ENCODE assay signal across 38 cellular contexts in genomic region chr9:84609779-84610178, GRCh38. TPM values are rescaled to one million over a fixed set of nuclear protein-coding genes. Genes with fewer than 3 reads are reported as not detected.
"Had no signal": no experiment of that assay in that cellular context is flagged by ENCODE, and none has a peak within 500 bp of the region (broad histone marks: within the 10 kb centered on the region; RNA-seq: fewer than 3 reads in every experiment).

No MANE protein-coding gene starts in this region.

- H3K4me3 ChIP-seq: ascending aorta, cardiac muscle cell had no signal

- ATAC-seq: activated CD4-positive, alpha-beta T cell treated with anti-CD3 and anti-CD28 coated beads for 36 hours; activated CD4-positive, CD25-positive, alpha-beta regulatory T cell treated with anti-CD3 and anti-CD28 coated beads, Interleukin-2, amount 50 U/mL, for 24 hours; activated CD8-positive, alpha-beta T cell treated with anti-CD3 and anti-CD28 coated beads, Interleukin-2, amount 10 ng/mL, durations not matched to agents 7 days and 5 days; activated naive CD8-positive, alpha-beta T cell treated with anti-CD3 and anti-CD28 coated beads, Interleukin-2, amount 50 U/mL, for 24 hours; activated T-cell treated with anti-CD3 and anti-CD28 coated beads, Interleukin-2, amount 50 U/mL, for 4 hours had no signal

- H3K27me3 ChIP-seq: ascending aorta, cardiac muscle cell had no signal

- H3K36me3 Mint-ChIP-seq: activated naive CD4-positive, alpha-beta T cell treated with anti-CD3 and anti-CD28 coated beads, Interleukin-2, amount 10 ng/mL, durations not matched to agents 7 days and 5 days; activated naive CD4-positive, alpha-beta T cell treated with anti-CD3 and anti-CD28 coated beads, Interleukin-2, amount 50 U/mL, for 24 hours; activated naive CD8-positive, alpha-beta T cell; activated naive CD8-positive, alpha-beta T cell treated with anti-CD3 and anti-CD28 coated beads, Interleukin-2, amount 10 ng/mL, durations not matched to agents 7 days and 5 days; brain had no signal

- H3K27me3 Mint-ChIP-seq: activated CD4-positive, alpha-beta memory T cell treated with anti-CD3 and anti-CD28 coated beads, Interleukin-2, amount 10 ng/mL, durations not matched to agents 7 days and 5 days; activated naive CD4-positive, alpha-beta T cell treated with anti-CD3 and anti-CD28 coated beads, Interleukin-2, amount 10 ng/mL, durations not matched to agents 7 days and 5 days; activated naive CD4-positive, alpha-beta T cell treated with anti-CD3 and anti-CD28 coated beads, Interleukin-2, amount 50 U/mL, for 24 hours; activated naive CD8-positive, alpha-beta T cell treated with anti-CD3 and anti-CD28 coated beads, Interleukin-2, amount 10 ng/mL, durations not matched to agents 7 days and 5 days; activated naive CD8-positive, alpha-beta T cell treated with anti-CD3 and anti-CD28 coated beads, Interleukin-2, amount 50 U/mL, for 24 hours had no signal

- H3K9me3 Mint-ChIP-seq: activated CD4-positive, alpha-beta memory T cell treated with anti-CD3 and anti-CD28 coated beads, Interleukin-2, amount 10 ng/mL, durations not matched to agents 7 days and 5 days; activated naive CD4-positive, alpha-beta T cell treated with anti-CD3 and anti-CD28 coated beads, Interleukin-2, amount 10 ng/mL, durations not matched to agents 7 days and 5 days; activated T-cell treated with anti-CD3 and anti-CD28 coated beads, Interleukin-2, amount 50 U/mL, for 4 hours; activated T-helper 2 cell treated with anti-CD3 and anti-CD28 coated beads, Interferon-gamma antibody, Interleukin-2, Interleukin-4, amounts not matched to agents 10 μg/mL and 5 μg/mL and 100 μg/mL, durations not matched to agents 14 hours and 24 hours and 36 hours; T-helper 1 cell treated with Interleukin-12 subunit alpha and Interleukin-12 subunit beta and Interleukin-4 antibody, amounts not matched to agents 30 μg/mL and 1 μg/mL, for 36 hours had no signal

- H3K9me3 ChIP-seq: ascending aorta had no signal

- H3K27ac Mint-ChIP-seq: activated CD4-positive, alpha-beta memory T cell treated with anti-CD3 and anti-CD28 coated beads, Interleukin-2, amount 10 ng/mL, durations not matched to agents 7 days and 5 days; activated CD4-positive, alpha-beta T cell treated with anti-CD3 and anti-CD28 coated beads for 36 hours; activated CD4-positive, alpha-beta T cell treated with anti-CD3 and anti-CD28 coated beads, Interleukin-2, amount 10 ng/mL, durations not matched to agents 7 days and 5 days; activated CD8-positive, alpha-beta T cell treated with anti-CD3 and anti-CD28 coated beads, Interleukin-2, amount 10 ng/mL, durations not matched to agents 7 days and 5 days; activated naive CD4-positive, alpha-beta T cell treated with anti-CD3 and anti-CD28 coated beads, Interleukin-2, amount 10 ng/mL, durations not matched to agents 7 days and 5 days; activated naive CD4-positive, alpha-beta T cell treated with anti-CD3 and anti-CD28 coated beads, Interleukin-2, amount 50 U/mL, for 24 hours; activated naive CD8-positive, alpha-beta T cell; activated naive CD8-positive, alpha-beta T cell treated with anti-CD3 and anti-CD28 coated beads, Interleukin-2, amount 10 ng/mL, durations not matched to agents 7 days and 5 days; activated naive CD8-positive, alpha-beta T cell treated with anti-CD3 and anti-CD28 coated beads, Interleukin-2, amount 50 U/mL, for 24 hours; activated T-helper 2 cell treated with anti-CD3 and anti-CD28 coated beads, Interferon-gamma antibody, Interleukin-2, Interleukin-4, amounts not matched to agents 10 μg/mL and 5 μg/mL and 100 μg/mL, durations not matched to agents 14 hours and 24 hours and 36 hours; brain; T-helper 1 cell treated with Interleukin-12 subunit alpha and Interleukin-12 subunit beta and Interleukin-4 antibody, amounts not matched to agents 30 μg/mL and 1 μg/mL, for 36 hours; T-helper 2 cell treated with Interferon-gamma antibody and Interleukin-4, amounts not matched to agents 5 μg/mL and 100 μg/mL, for 36 hours had no signal

- H3K36me3 ChIP-seq: ascending aorta, cardiac muscle cell had no signal

- H3K4me3 Mint-ChIP-seq: activated CD4-positive, alpha-beta memory T cell treated with anti-CD3 and anti-CD28 coated beads, Interleukin-2, amount 10 ng/mL, durations not matched to agents 7 days and 5 days; activated CD4-positive, alpha-beta T cell treated with anti-CD3 and anti-CD28 coated beads for 36 hours; activated CD4-positive, alpha-beta T cell treated with anti-CD3 and anti-CD28 coated beads, Interleukin-2, amount 10 ng/mL, durations not matched to agents 7 days and 5 days; activated CD8-positive, alpha-beta T cell treated with anti-CD3 and anti-CD28 coated beads, Interleukin-2, amount 10 ng/mL, durations not matched to agents 7 days and 5 days; activated naive CD4-positive, alpha-beta T cell treated with anti-CD3 and anti-CD28 coated beads, Interleukin-2, amount 10 ng/mL, durations not matched to agents 7 days and 5 days; activated naive CD4-positive, alpha-beta T cell treated with anti-CD3 and anti-CD28 coated beads, Interleukin-2, amount 50 U/mL, for 24 hours; activated naive CD8-positive, alpha-beta T cell; activated naive CD8-positive, alpha-beta T cell treated with anti-CD3 and anti-CD28 coated beads, Interleukin-2, amount 10 ng/mL, durations not matched to agents 7 days and 5 days; activated naive CD8-positive, alpha-beta T cell treated with anti-CD3 and anti-CD28 coated beads, Interleukin-2, amount 50 U/mL, for 24 hours; activated T-cell treated with anti-CD3 and anti-CD28 coated beads, Interleukin-2, amount 50 U/mL, for 4 hours; brain; central memory CD8-positive, alpha-beta T cell; T-helper 1 cell treated with Interleukin-12 subunit alpha and Interleukin-12 subunit beta and Interleukin-4 antibody, amounts not matched to agents 30 μg/mL and 1 μg/mL, for 36 hours; T-helper 2 cell treated with Interferon-gamma antibody and Interleukin-4, amounts not matched to agents 5 μg/mL and 100 μg/mL, for 36 hours had no signal

- H3K4me1 ChIP-seq: ascending aorta had no signal

- DNase-seq: activated CD4-positive, alpha-beta memory T cell treated with anti-CD3 and anti-CD28 coated beads, Interleukin-2, amount 10 ng/mL, durations not matched to agents 7 days and 5 days; activated CD4-positive, alpha-beta T cell treated with anti-CD3 and anti-CD28 coated beads for 1 hour; activated CD4-positive, alpha-beta T cell treated with anti-CD3 and anti-CD28 coated beads for 36 hours; activated CD4-positive, alpha-beta T cell treated with anti-CD3 and anti-CD28 coated beads for 48 hours; activated CD4-positive, alpha-beta T cell treated with anti-CD3 and anti-CD28 coated beads, Interleukin-2, amount 10 ng/mL, durations not matched to agents 7 days and 5 days; activated CD4-positive, alpha-beta T cell treated with anti-CD3 and anti-CD28 coated beads, Interleukin-2, amount 50 U/mL, for 48 hours; activated CD4-positive, CD25-positive, alpha-beta regulatory T cell; activated CD8-positive, alpha-beta memory T cell treated with anti-CD3 and anti-CD28 coated beads for 24 hours; activated CD8-positive, alpha-beta memory T cell treated with anti-CD3 and anti-CD28 coated beads, Interleukin-2, amount 50 U/mL, for 4 hours; activated CD8-positive, alpha-beta T cell treated with anti-CD3 and anti-CD28 coated beads, Interleukin-2, amount 10 ng/mL, durations not matched to agents 7 days and 5 days; activated effector memory CD4-positive, alpha-beta T cell treated with Interleukin-2 at 50 U/mL for 16 hours; activated gamma-delta T cell; activated naive CD4-positive, alpha-beta T cell treated with anti-CD3 and anti-CD28 coated beads, Interleukin-2, amount 10 ng/mL, durations not matched to agents 7 days and 5 days; activated naive CD4-positive, alpha-beta T cell treated with Interleukin-2 at 50 U/mL for 16 hours; activated naive CD8-positive, alpha-beta T cell treated with anti-CD3 and anti-CD28 coated beads, Interleukin-2, amount 10 ng/mL, durations not matched to agents 7 days and 5 days; activated naive CD8-positive, alpha-beta T cell treated with anti-CD3 and anti-CD28 coated beads, Interleukin-2, amount 50 U/mL, for 24 hours; activated T-cell treated with anti-CD3 and anti-CD28 coated beads for 4 hours; activated T-cell treated with anti-CD3 and anti-CD28 coated beads, Interleukin-2, amount 50 U/mL, for 1 hour; activated T-cell treated with anti-CD3 and anti-CD28 coated beads, Interleukin-2, amount 50 U/mL, for 4 hours; amygdala; anterior cingulate cortex; caudate nucleus; cerebellar nuclear complex; T-helper 1 cell; T-helper 2 cell; T-helper 9 cell had no signal

- H3K27ac ChIP-seq: ascending aorta, cardiac muscle cell, VCaP had no signal

- H3K4me1 Mint-ChIP-seq: activated CD4-positive, alpha-beta memory T cell treated with anti-CD3 and anti-CD28 coated beads, Interleukin-2, amount 10 ng/mL, durations not matched to agents 7 days and 5 days; activated CD4-positive, alpha-beta T cell treated with anti-CD3 and anti-CD28 coated beads for 36 hours; activated CD4-positive, alpha-beta T cell treated with anti-CD3 and anti-CD28 coated beads, Interleukin-2, amount 10 ng/mL, durations not matched to agents 7 days and 5 days; activated naive CD4-positive, alpha-beta T cell treated with anti-CD3 and anti-CD28 coated beads, Interleukin-2, amount 10 ng/mL, durations not matched to agents 7 days and 5 days; activated naive CD4-positive, alpha-beta T cell treated with anti-CD3 and anti-CD28 coated beads, Interleukin-2, amount 50 U/mL, for 24 hours; activated naive CD8-positive, alpha-beta T cell treated with anti-CD3 and anti-CD28 coated beads, Interleukin-2, amount 10 ng/mL, durations not matched to agents 7 days and 5 days; activated naive CD8-positive, alpha-beta T cell treated with anti-CD3 and anti-CD28 coated beads, Interleukin-2, amount 50 U/mL, for 24 hours; central memory CD8-positive, alpha-beta T cell had no signal

RNA-seq across cellular contexts. Expression of gene NTRK2, which starts 59.8 kb away (rescaled TPM):
- total RNA-seq: activated naive CD8-positive, alpha-beta T cell treated with anti-CD3 and anti-CD28 coated beads, Interleukin-2, amount 10 ng/mL, durations not matched to agents 7 days and 5 days; bronchial epithelial cell had no signal
